In the genomic region with DNA sequence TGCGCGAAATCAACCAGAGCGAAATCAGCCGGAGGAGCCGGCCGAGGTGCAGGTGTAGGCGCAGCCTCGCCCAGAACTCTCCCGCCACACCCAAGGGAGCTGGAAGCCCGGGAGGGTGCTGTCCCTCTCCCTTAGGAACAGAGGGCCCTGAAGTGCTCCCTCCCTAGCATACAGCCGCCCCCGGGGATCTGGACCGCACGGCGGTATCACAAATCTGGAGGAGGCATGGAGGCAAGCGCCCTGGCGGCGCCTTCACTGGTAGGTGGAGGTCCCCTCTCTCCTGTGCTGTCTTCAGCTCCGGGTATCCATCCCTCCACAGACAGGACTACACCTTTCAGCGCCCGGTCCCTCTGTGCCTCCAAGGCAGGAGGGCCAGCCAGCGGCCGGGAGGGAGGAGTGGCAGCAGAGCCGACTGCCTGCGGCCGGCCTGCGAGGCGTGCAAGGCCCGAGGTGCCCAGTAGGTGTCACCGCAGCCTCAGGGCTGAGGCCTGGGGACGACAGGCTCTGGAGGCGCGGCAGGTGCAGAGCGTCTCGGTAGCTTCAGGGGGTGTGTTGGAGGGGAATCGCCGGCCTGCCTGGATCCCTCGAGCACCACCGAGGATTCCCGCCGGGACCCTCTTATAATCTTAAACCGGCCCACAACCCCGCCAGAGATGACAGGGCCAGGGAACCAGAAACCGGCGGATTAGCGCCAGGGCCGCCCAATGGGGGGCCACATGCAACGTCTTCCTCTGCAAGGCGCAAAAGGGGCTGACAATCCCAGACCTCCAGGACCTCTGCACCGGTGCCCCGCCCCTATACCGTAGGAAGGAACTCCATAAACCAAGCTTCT, we compare ENCODE assay signal across 8 cellular contexts. TPM values are rescaled to one million over a fixed set of nuclear protein-coding genes. Genes with fewer than 3 reads are reported as not detected.
DNase-seq lines count a peak whose midpoint lies in the region; ATAC-seq, FAIRE-seq and TF ChIP-seq lines count a peak whose summit lies in the region.

No MANE protein-coding gene starts in this region.

- FAIRE-seq in GM12891 (lab: Jason Lieb, UNC) = peak; percentile 95

- DNase-seq in GM12891 (ENCODE audit: insufficient read length, low spot score) = peak; percentile 93
- peak; percentile 50 for DNase-seq in NCI-H1694 treated with DMSO at 0.1 percent for 48 hours (lab: John Stamatoyannopoulos, UW)
- DNase-seq in T47D (ENCODE audit: low read depth in 1 of 2, low spot score in 1 of 2) = peak; percentile 47 to 50
- DNase-seq in islet precursor cell = peak; percentile 85
- peak; percentile 86 for DNase-seq in stimulated activated CD4-positive, alpha-beta T cell treated with anti-CD3 and anti-CD28 coated beads, Interleukin-15, amount 100 ng/mL, for 24 hours
- no peak for DNase-seq in GF-D8 (lab: John Stamatoyannopoulos, UW)

- TF ChIP-seq POLR2A in GM12891 (IDR thresholded peaks at IDR 0.05; ENCODE audit: low read depth, low read length) = no peak

- H3K27ac ChIP-seq in VCaP = peak overlapping the region; percentile 84; the same call in 1 of the 2 replicates

- in situ Hi-C loops in T47D (cut with HindIII; ENCODE audit: low pct_unique_long_range_greater_than_20kb, low sequenced_read_pairs) = no loop called here

- ATAC-seq in HG02763 (IDR thresholded peaks at IDR 0.05; ENCODE audit: unreplicated experiment) = peak; percentile 66

- TF ChIP-seq CTCF in VCaP (conservative IDR thresholded peaks at IDR 0.05) = peak; percentile 95

TF ChIP-seq in GM12891, 5 proteins besides CTCF, POLR2A, EP300 and RAD21:
- TF ChIP-seq PAX5 (IDR thresholded peaks at IDR 0.05; ENCODE audit: insufficient read depth, low read length, severe bottlenecking) = no peak
- TF ChIP-seq SPI1 (IDR thresholded peaks at IDR 0.05; ENCODE audit: low read depth, low read length) = no peak
- TF ChIP-seq POU2F2 (IDR thresholded peaks at IDR 0.05; ENCODE audit: low read depth, low read length) = no peak
- no peak for TF ChIP-seq TAF1 (IDR thresholded peaks at IDR 0.05; ENCODE audit: low read depth, low read length)
- TF ChIP-seq POLR2AphosphoS5 (IDR thresholded peaks at IDR 0.05; ENCODE audit: low read depth, low read length) = no peak

RNA-seq across cellular contexts. Expression of gene IHH, which starts 2.8 kb away (rescaled TPM):
- not detected for polyA plus RNA-seq in GM12891 (2012; ENCODE audit: low read depth, missing spikeins)

RNA-seq across cellular contexts. Expression of gene CFAP65, which starts 16.6 kb away (rescaled TPM):
- polyA plus RNA-seq in GM12891 (2012; ENCODE audit: low read depth, missing spikeins) = not detected
